14 cellular contexts compared by ENCODE assay signal in the genomic region with DNA sequence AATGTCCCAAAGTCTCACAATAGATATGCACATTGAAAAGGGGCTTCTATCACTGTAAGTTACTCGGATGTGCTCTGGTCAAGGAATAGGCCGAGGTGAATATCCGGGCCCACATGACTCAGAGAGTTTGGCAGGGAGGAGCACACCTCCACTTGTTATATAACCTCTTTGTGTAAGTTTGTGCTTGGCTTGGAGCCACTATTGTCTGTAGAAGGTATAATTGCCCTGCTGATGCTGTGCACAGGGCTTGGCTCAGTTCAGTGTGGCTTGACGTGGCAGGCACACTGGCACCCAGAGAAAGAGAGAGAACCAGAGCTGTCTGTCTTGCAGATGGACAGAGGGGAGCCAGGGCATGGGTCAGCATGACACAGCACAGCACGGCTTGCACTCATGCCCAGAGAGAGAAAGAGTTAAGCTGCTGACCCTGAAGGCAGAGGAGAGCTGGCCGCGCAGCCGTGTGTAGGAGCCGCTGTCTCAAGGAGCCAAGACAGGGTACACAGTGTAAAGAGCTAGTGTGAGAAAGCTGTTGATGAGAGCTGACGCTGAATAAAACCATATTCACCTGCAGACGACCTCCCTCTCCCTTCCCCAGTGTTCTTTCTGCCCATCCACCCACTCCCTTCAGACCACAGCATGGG.
DNase-seq lines count a peak whose midpoint lies in the region; ATAC-seq and TF ChIP-seq lines count a peak whose summit lies in the region.
"Had no signal": no experiment of that assay in that cellular context is flagged by ENCODE, and none has a peak within 500 bp of the region (broad histone marks: within the 10 kb centered on the region; RNA-seq: fewer than 3 reads in every experiment).

No MANE protein-coding gene starts in this region.

- peaks cover 6% of the 10 kb centered on the region for H3K9me3 Mint-ChIP-seq in stimulated activated memory B cell treated with anti-CD40 and anti-IgM and Interleukin-4, amounts not matched to agents 10 μg/mL and 1 μg/mL and 100 μg/mL, for 72 hours

- H3K9me3 ChIP-seq in smooth muscle cell (replicated peaks; ENCODE audit: low read depth) (no peaks in the 10 kb centered on the region), heart right ventricle (peaks cover 0 to 8% (median 0%) of the 10 kb centered on the region in 11 donors)
- H3K9me3 ChIP-seq: neutrophil, right atrium auricular region had no signal

- no peaks in the 10 kb centered on the region for H3F3A ChIP-seq in smooth muscle cell (ENCODE audit: low read depth)

- TF ChIP-seq CTCF in smooth muscle cell (IDR thresholded peaks at IDR 0.05; ENCODE audit: borderline replicate concordance, insufficient read depth, poor library complexity, severe bottlenecking) (no peak), heart right ventricle (IDR thresholded peaks at IDR 0.05) (no peak)

- H3K27ac ChIP-seq in smooth muscle cell (ENCODE audit: low read depth) (no peak overlapping the region), heart right ventricle (no peak overlapping the region)
- H3K27ac ChIP-seq: neutrophil, right atrium auricular region had no signal

- no peaks in the 10 kb centered on the region for H3K4me1 Mint-ChIP-seq in stimulated activated memory B cell treated with anti-CD40 and anti-IgM and Interleukin-4, amounts not matched to agents 10 μg/mL and 1 μg/mL and 100 μg/mL, for 72 hours

- H3K36me3 ChIP-seq in smooth muscle cell (ENCODE audit: low read depth) (no peaks in the 10 kb centered on the region), heart right ventricle (no peaks in the 10 kb centered on the region)
- H3K36me3 ChIP-seq: neutrophil, right atrium auricular region had no signal

- H3K79me2 ChIP-seq in smooth muscle cell (ENCODE audit: low read depth), result no peaks in the 10 kb centered on the region

- intact Hi-C loops in heart right ventricle (cut with DNase I), result no loop called here

- H3K27me3 ChIP-seq in smooth muscle cell (ENCODE audit: low read depth), result no peaks in the 10 kb centered on the region
- H3K27me3 ChIP-seq in heart right ventricle, result no peaks in the 10 kb centered on the region
- H3K27me3 ChIP-seq: neutrophil, right atrium auricular region had no signal

- H3K9ac ChIP-seq in smooth muscle cell (ENCODE audit: low read depth), result no peak overlapping the region

- H3K4me3 ChIP-seq in smooth muscle cell (no peak overlapping the region), heart right ventricle (no peak overlapping the region)
- H3K4me3 ChIP-seq: right atrium auricular region had no signal

- no peaks in the 10 kb centered on the region for H4K20me1 ChIP-seq in smooth muscle cell (ENCODE audit: low read depth)

- H3K27ac Mint-ChIP-seq in stimulated activated memory B cell treated with anti-CD40 and anti-IgM and Interleukin-4, amounts not matched to agents 10 μg/mL and 1 μg/mL and 100 μg/mL, for 72 hours, result no peak overlapping the region
- H3K27ac Mint-ChIP-seq: CD8-positive, alpha-beta T cell had no signal

- WGBS in smooth muscle cell (ENCODE audit: low lambda C conversion rate), result 89% methylated on average over 11 of the region's 11 CpGs
- WGBS in heart right ventricle, 2 donors, result 53 to 54% methylated on average over 11 of the region's 11 CpGs

- no peaks in the 10 kb centered on the region for H3K36me3 Mint-ChIP-seq in stimulated activated memory B cell treated with anti-CD40 and anti-IgM and Interleukin-4, amounts not matched to agents 10 μg/mL and 1 μg/mL and 100 μg/mL, for 72 hours
- H3K36me3 Mint-ChIP-seq: CD8-positive, alpha-beta T cell had no signal

- ATAC-seq in esophagus mucosa (peak; percentile 23), heart right ventricle (no peak)
- ATAC-seq in stimulated activated memory B cell treated with anti-CD40 and anti-IgM and Interleukin-4, amounts not matched to agents 10 μg/mL and 1 μg/mL and 100 μg/mL, for 72 hours, result peak; percentile 6
- ATAC-seq: CD8-positive, alpha-beta T cell had no signal

- no peaks in the 10 kb centered on the region for H3K27me3 Mint-ChIP-seq in stimulated activated memory B cell treated with anti-CD40 and anti-IgM and Interleukin-4, amounts not matched to agents 10 μg/mL and 1 μg/mL and 100 μg/mL, for 72 hours

- H3K4me1 ChIP-seq in smooth muscle cell (ENCODE audit: low read depth) (no peaks in the 10 kb centered on the region), heart right ventricle (no peaks in the 10 kb centered on the region)
- H3K4me1 ChIP-seq: right atrium auricular region had no signal

- peak; percentile 56 for DNase-seq in NCI-H345 (lab: John Stamatoyannopoulos, UW)
- DNase-seq in NCI-H345 treated with DMSO at 0.1 percent for 48 hours (lab: John Stamatoyannopoulos, UW; ENCODE audit: unreplicated experiment), result no peak
- peak; percentile 85 for DNase-seq in NCI-H748 (lab: John Stamatoyannopoulos, UW; ENCODE audit: unreplicated experiment)
- DNase-seq in DMS114 treated with DMSO at 0.1 percent for 48 hours (lab: John Stamatoyannopoulos, UW; ENCODE audit: unreplicated experiment), result no peak
- no peak for DNase-seq in smooth muscle cell (lab: John Stamatoyannopoulos, UW; ENCODE audit: unreplicated experiment)
- DNase-seq in heart right ventricle, result no peak
- DNase-seq: activated CD4-positive, alpha-beta T cell treated with anti-CD3 and anti-CD28 coated beads for 48 hours; CD8-positive, alpha-beta T cell; EL; NCI-H524 had no signal

- no peak overlapping the region for H3K4me3 Mint-ChIP-seq in stimulated activated memory B cell treated with anti-CD40 and anti-IgM and Interleukin-4, amounts not matched to agents 10 μg/mL and 1 μg/mL and 100 μg/mL, for 72 hours
- H3K4me3 Mint-ChIP-seq: CD8-positive, alpha-beta T cell had no signal

- H3K4me2 ChIP-seq in smooth muscle cell, result no peak overlapping the region

- no peak overlapping the region for H2AFZ ChIP-seq in smooth muscle cell (ENCODE audit: low read depth)

Comparison
In these comparisons a context has a peak if more than half of its experiments do, and no peak if none do; other contexts are left out.
1. DNase-seq: peak in NCI-H345 (single experiment) and NCI-H748 (single experiment); none in NCI-H345 treated with DMSO at 0.1 percent for 48 hours (single experiment), DMS114 treated with DMSO at 0.1 percent for 48 hours (single experiment), smooth muscle cell (single experiment) and heart right ventricle (0 of 2).
2. ATAC-seq: peak in esophagus mucosa (single experiment) and stimulated activated memory B cell treated with anti-CD40 and anti-IgM and Interleukin-4, amounts not matched to agents 10 μg/mL and 1 μg/mL and 100 μg/mL, for 72 hours (single experiment); none in heart right ventricle (0 of 8).